13 cellular contexts compared by ENCODE assay signal in the genomic region with DNA sequence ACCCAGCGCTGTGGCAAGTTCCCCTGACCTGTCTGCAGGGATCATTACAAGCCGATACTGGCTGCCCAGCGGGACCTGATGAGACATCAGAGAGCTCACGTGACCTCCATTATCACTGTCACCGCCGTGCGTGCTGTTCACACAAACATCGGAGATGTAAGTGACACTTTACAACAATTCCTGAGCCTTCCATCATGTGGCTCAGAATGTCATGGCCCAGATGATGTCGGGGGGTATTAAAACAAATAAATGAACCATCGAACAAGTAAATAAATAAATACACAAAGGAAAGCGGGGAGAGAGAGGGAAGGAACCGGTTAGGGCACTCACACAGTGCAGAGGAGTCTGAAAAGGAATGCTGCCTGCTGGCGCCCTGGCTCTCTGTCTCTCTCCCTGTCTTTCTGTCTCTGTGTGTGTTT.
DNase-seq lines count a peak whose midpoint lies in the region; ATAC-seq, FAIRE-seq and TF ChIP-seq lines count a peak whose summit lies in the region.
"Had no signal": no experiment of that assay in that cellular context is flagged by ENCODE, and none has a peak within 500 bp of the region (broad histone marks: within the 10 kb centered on the region; RNA-seq: fewer than 3 reads in every experiment).

No MANE protein-coding gene starts in this region.

- H3K4me3 ChIP-seq in Caco-2 (ENCODE audit: low read depth, low read length) = peak overlapping the region; percentile 35
- H3K4me3 ChIP-seq in HUES48 (ENCODE audit: low read depth, low read length) = peak overlapping the region; percentile 58
- H3K4me3 ChIP-seq in astrocyte (ENCODE audit: insufficient read depth, low read depth, low read length) = peak overlapping the region; percentile 14
- H3K4me3 ChIP-seq in OCI-LY7 (ENCODE audit: low read depth, low read length, poor library complexity, severe bottlenecking) = no peak overlapping the region
- H3K4me3 ChIP-seq: BLaER1 had no signal

- H3K9me3 Mint-ChIP-seq in Caco-2 (ENCODE audit: unreplicated experiment) (peaks cover 12% of the 10 kb centered on the region), astrocyte (ENCODE audit: unreplicated experiment) (peaks cover 10% of the 10 kb centered on the region)

- TF ChIP-seq CTCF in Caco-2 (IDR thresholded peaks at IDR 0.05; ENCODE audit: insufficient read depth in 1 of 2, low read depth in 1 of 2, low read length in 1 of 2, severe bottlenecking in 1 of 2, unreplicated experiment in 1 of 2) (no peak), astrocyte (IDR thresholded peaks at IDR 0.05; ENCODE audit: insufficient read depth, low read depth, low read length) (no peak), OCI-LY7 (conservative IDR thresholded peaks at IDR 0.05; ENCODE audit: low read length) (no peak)

- DNase-seq in Caco-2 (peak; percentile 77 to 80), astrocyte (ENCODE audit: low read depth) (no peak), left kidney (ENCODE audit: low read depth, low spot score) (peak; percentile 65), OCI-LY7 (ENCODE audit: low spot score) (no peak), cerebellum (ENCODE audit: low spot score) (no peak), left colon (no peak)
- no peak for DNase-seq in activated CD4-positive, alpha-beta T cell treated with anti-CD3 and anti-CD28 coated beads, Interleukin-2, amount 50 U/mL, for 48 hours
- DNase-seq: activated CD4-positive, alpha-beta T cell treated with anti-CD3 and anti-CD28 coated beads for 4 hours; caudate nucleus; NCI-H524 treated with DMSO at 0.1 percent for 48 hours had no signal

- POLR2A ChIA-PET in Caco-2 (lab: Charles Lee) (no interaction called here), OCI-LY7 (lab: Charles Lee) (no interaction called here)

- ATAC-seq in left colon = no peak

- H3K27me3 ChIP-seq in Caco-2 (replicated peaks; ENCODE audit: control insufficient read depth, insufficient read depth, low read length) = no peaks in the 10 kb centered on the region
- peaks cover 13% of the 10 kb centered on the region for H3K27me3 ChIP-seq in HUES48 (ENCODE audit: control insufficient read depth, insufficient read depth, low read length)
- H3K27me3 ChIP-seq in astrocyte (ENCODE audit: insufficient read depth, low read length) = peaks cover 10% of the 10 kb centered on the region

- H3K4me2 ChIP-seq in astrocyte (ENCODE audit: low read length) (peak overlapping the region; percentile 57), OCI-LY7 (ENCODE audit: low read length) (no peak overlapping the region)
- H3K4me2 ChIP-seq: BLaER1 had no signal

- H4K20me1 ChIP-seq in astrocyte (ENCODE audit: insufficient read depth, low read length) = no peaks in the 10 kb centered on the region
- H4K20me1 ChIP-seq in OCI-LY7 (ENCODE audit: insufficient read depth, low read length) = no peaks in the 10 kb centered on the region
- H4K20me1 ChIP-seq: BLaER1 had no signal

- H3K79me2 ChIP-seq in astrocyte (ENCODE audit: insufficient read depth, low read length) = no peaks in the 10 kb centered on the region
- no peaks in the 10 kb centered on the region for H3K79me2 ChIP-seq in OCI-LY7 (ENCODE audit: insufficient read depth, low read depth, low read length)

- peak overlapping the region; percentile 76 for H3K4me3 Mint-ChIP-seq in Caco-2 (ENCODE audit: unreplicated experiment)
- H3K4me3 Mint-ChIP-seq in astrocyte (ENCODE audit: unreplicated experiment) = peak overlapping the region; percentile 60

- H3K27me3 Mint-ChIP-seq in Caco-2 (ENCODE audit: insufficient read depth, unreplicated experiment) = peaks cover 3% of the 10 kb centered on the region
- H3K27me3 Mint-ChIP-seq in astrocyte (ENCODE audit: low read depth, unreplicated experiment) = peaks cover 27% of the 10 kb centered on the region

- no peak overlapping the region for H3K27ac ChIP-seq in HUES48 (ENCODE audit: low read depth, low read length)
- no peak overlapping the region for H3K27ac ChIP-seq in astrocyte (ENCODE audit: low read depth, low read length)
- no peak overlapping the region for H3K27ac ChIP-seq in OCI-LY7 (ENCODE audit: low read depth, low read length, poor library complexity, severe bottlenecking)
- H3K27ac ChIP-seq: BLaER1, HL-60 had no signal

- H3K9ac ChIP-seq in HUES48 (ENCODE audit: low read depth, low read length) (no peak overlapping the region; the same call in 1 of the 2 replicates), astrocyte (ENCODE audit: low read length) (no peak overlapping the region)
- H3K9ac ChIP-seq: BLaER1 had no signal

- H3K9me2 ChIP-seq in OCI-LY7 (ENCODE audit: insufficient read depth, low read length) = no peaks in the 10 kb centered on the region

- no peak for FAIRE-seq in astrocyte (lab: Jason Lieb, UNC)

- CTCF ChIA-PET in Caco-2 (lab: Charles Lee) (interaction anchor here (0.6 to 2.3 kb wide), 9 partner anchors 11 to 524 kb away, joined by 3 to 12 read pairs (median 4); no protein-coding TSS in a partner anchor), OCI-LY7 (lab: Charles Lee; ENCODE audit: unreplicated experiment) (no interaction called here)

- peaks cover 20% of the 10 kb centered on the region for H3K4me1 ChIP-seq in Caco-2
- H3K4me1 ChIP-seq in HUES48 (ENCODE audit: control insufficient read depth, insufficient read depth, low read length) = peaks cover 28% of the 10 kb centered on the region; the same call in 1 of the 2 replicates
- peaks cover 17% of the 10 kb centered on the region for H3K4me1 ChIP-seq in astrocyte (ENCODE audit: insufficient read depth, low read length)
- H3K4me1 ChIP-seq in OCI-LY7 (ENCODE audit: insufficient read depth, low read length, poor library complexity, severe bottlenecking) = no peaks in the 10 kb centered on the region

- H2AFZ ChIP-seq in astrocyte (ENCODE audit: low read depth, low read length) = no peak overlapping the region
- H2AFZ ChIP-seq in OCI-LY7 (ENCODE audit: low read length) = no peak overlapping the region

- H3K36me3 Mint-ChIP-seq in Caco-2 (ENCODE audit: insufficient read depth, unreplicated experiment) = no peaks in the 10 kb centered on the region
- H3K36me3 Mint-ChIP-seq in astrocyte (ENCODE audit: low read depth, unreplicated experiment) = peaks cover 9% of the 10 kb centered on the region

- H3K9me3 ChIP-seq in Caco-2 = no peaks in the 10 kb centered on the region
- no peaks in the 10 kb centered on the region for H3K9me3 ChIP-seq in HUES48 (ENCODE audit: control insufficient read depth, insufficient read depth, low read length)
- H3K9me3 ChIP-seq in astrocyte (ENCODE audit: insufficient read depth, low read depth, low read length) = no peaks in the 10 kb centered on the region
- H3K9me3 ChIP-seq in OCI-LY7 (ENCODE audit: low read length) = no peaks in the 10 kb centered on the region

- intact Hi-C loops in Caco-2 (cut with micrococcal nuclease; ENCODE audit: unreplicated experiment) = no loop called here
- intact Hi-C loops in OCI-LY7 (cut with micrococcal nuclease; ENCODE audit: unreplicated experiment) = no loop called here
- intact Hi-C loops in left colon (cut with DNase I, micrococcal nuclease) = no loop called here

- H3K27ac Mint-ChIP-seq in Caco-2 (ENCODE audit: unreplicated experiment) (peak overlapping the region; percentile 38), astrocyte (ENCODE audit: unreplicated experiment) (no peak overlapping the region)

- H3K36me3 ChIP-seq in Caco-2 (ENCODE audit: control insufficient read depth, insufficient read depth, low read length) (no peaks in the 10 kb centered on the region), HUES48 (ENCODE audit: control insufficient read depth, insufficient read depth, low read length) (no peaks in the 10 kb centered on the region), astrocyte (ENCODE audit: insufficient read depth, low read length) (no peaks in the 10 kb centered on the region), OCI-LY7 (ENCODE audit: insufficient read depth, low read length) (no peaks in the 10 kb centered on the region)
- H3K36me3 ChIP-seq: BLaER1 had no signal

- BruUV-seq in Caco-2 (replicated peaks; lab: Mats Ljungman, UMichigan) = no TSS peak
- BruUV-seq in OCI-LY7 (replicated peaks; lab: Mats Ljungman, UMichigan) = no TSS peak

- H3K4me1 Mint-ChIP-seq in Caco-2 (ENCODE audit: low read depth, unreplicated experiment) = peaks cover 9% of the 10 kb centered on the region
- H3K4me1 Mint-ChIP-seq in astrocyte (ENCODE audit: low read depth, unreplicated experiment) = peaks cover 24% of the 10 kb centered on the region

Comparison
In these comparisons a context has a peak if more than half of its experiments do, and no peak if none do; other contexts are left out.
1. DNase-seq: peak in Caco-2 (2 of 2) and left kidney (single experiment); none in astrocyte (single experiment), OCI-LY7 (single experiment), cerebellum (single experiment), left colon (0 of 2) and activated CD4-positive, alpha-beta T cell treated with anti-CD3 and anti-CD28 coated beads, Interleukin-2, amount 50 U/mL, for 48 hours (0 of 2).